ENCODE assay signal across 11 cellular contexts in the genomic region with DNA sequence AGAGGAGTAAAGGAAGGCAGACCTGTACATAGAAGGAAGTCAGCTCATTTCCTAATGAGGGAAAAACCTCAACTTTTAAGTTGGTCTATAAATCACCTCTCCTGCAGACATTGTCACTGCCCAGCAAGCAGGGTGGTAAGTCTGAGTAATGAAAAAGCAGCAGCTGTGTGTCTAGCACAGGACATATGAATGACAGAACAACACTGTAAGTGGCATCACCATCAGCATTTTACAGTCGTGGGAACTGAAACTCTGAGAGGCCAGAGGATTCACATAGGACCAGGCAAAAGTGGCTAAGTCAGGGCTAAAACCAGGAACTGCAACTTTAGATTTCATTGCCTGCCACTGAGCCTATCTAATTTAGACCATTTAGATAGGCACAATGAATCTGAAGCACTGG.
DNase-seq lines count a peak whose midpoint lies in the region; ATAC-seq, FAIRE-seq and TF ChIP-seq lines count a peak whose summit lies in the region.
"Had no signal": no experiment of that assay in that cellular context is flagged by ENCODE, and none has a peak within 500 bp of the region (broad histone marks: within the 10 kb centered on the region; RNA-seq: fewer than 3 reads in every experiment).

No MANE protein-coding gene starts in this region.

- FAIRE-seq in GM12891 (lab: Jason Lieb, UNC): peak; percentile 91
- FAIRE-seq: bronchial epithelial cell had no signal

- no peaks in the 10 kb centered on the region for H3K9me3 ChIP-seq in GM23248 (ENCODE audit: low read depth)

- H3K4me3 ChIP-seq in GM23248: no peak overlapping the region

- H3F3A ChIP-seq in GM23248 (ENCODE audit: insufficient read depth): no peaks in the 10 kb centered on the region

- H3K36me3 Mint-ChIP-seq in activated naive CD8-positive, alpha-beta T cell treated with anti-CD3 and anti-CD28 coated beads, Interleukin-2, amount 50 U/mL, for 24 hours (ENCODE audit: low read depth): no peaks in the 10 kb centered on the region
- H3K36me3 Mint-ChIP-seq: memory B cell had no signal

- no peaks in the 10 kb centered on the region for H4K20me1 ChIP-seq in GM23248 (ENCODE audit: insufficient read depth)

- DNase-seq in GM12891 (ENCODE audit: insufficient read length, low spot score): peak; percentile 28
- DNase-seq in MV-4-11 (lab: John Stamatoyannopoulos, UW): peak; percentile 93
- no peak for DNase-seq in activated naive CD8-positive, alpha-beta T cell treated with anti-CD3 and anti-CD28 coated beads, Interleukin-2, amount 50 U/mL, for 24 hours
- DNase-seq in stimulated activated CD4-positive, alpha-beta T cell treated with anti-CD3 and anti-CD28 coated beads, Interleukin-15, amount 100 ng/mL, for 24 hours: no peak
- no peak for DNase-seq in amniotic stem cell (lab: John Stamatoyannopoulos, UW)
- DNase-seq in GM23248: no peak
- DNase-seq: stimulated activated naive CD8-positive, alpha-beta T cell treated with anti-CD3 and anti-CD28 coated beads, Interleukin-15, Interleukin-2, amounts not matched to agents 100 U/mL and 50 U/mL, for 24 hours had no signal

- no peak overlapping the region for H3K27ac ChIP-seq in GM23248

- in situ Hi-C loops in GM23248 (cut with MboI): no loop called here

- no peak overlapping the region for H3K4me3 Mint-ChIP-seq in activated naive CD8-positive, alpha-beta T cell treated with anti-CD3 and anti-CD28 coated beads, Interleukin-2, amount 50 U/mL, for 24 hours
- H3K4me3 Mint-ChIP-seq: memory B cell had no signal

- no peak for TF ChIP-seq POLR2A in GM12891 (IDR thresholded peaks at IDR 0.05; ENCODE audit: low read depth, low read length)

- H2AFZ ChIP-seq in GM23248: no peak overlapping the region

- no peaks in the 10 kb centered on the region for H3K27me3 ChIP-seq in GM23248 (replicated peaks; ENCODE audit: insufficient read depth)

- no peaks in the 10 kb centered on the region for H3K9me3 Mint-ChIP-seq in activated naive CD8-positive, alpha-beta T cell treated with anti-CD3 and anti-CD28 coated beads, Interleukin-2, amount 50 U/mL, for 24 hours
- H3K9me3 Mint-ChIP-seq: memory B cell had no signal

- no peak overlapping the region for H3K9ac ChIP-seq in GM23248

- H3K4me2 ChIP-seq in GM23248 (ENCODE audit: unreplicated experiment): no peak overlapping the region

- WGBS in GM23248 (ENCODE audit: low coverage in 1 of 2, low lambda C conversion rate in 2 of 2, missing lambda C conversion rate in 2 of 2), 2 experiments: 45 to 50% methylated on average over 1 of the region's 1 CpG

- no peaks in the 10 kb centered on the region for H3K9me2 ChIP-seq in GM23248 (ENCODE audit: insufficient read depth)

- no peak overlapping the region for H3K27ac Mint-ChIP-seq in activated naive CD8-positive, alpha-beta T cell treated with anti-CD3 and anti-CD28 coated beads, Interleukin-2, amount 50 U/mL, for 24 hours
- H3K27ac Mint-ChIP-seq: memory B cell had no signal

- H3K4me1 ChIP-seq in GM23248 (ENCODE audit: insufficient read depth): no peaks in the 10 kb centered on the region

- H3K36me3 ChIP-seq in GM23248 (ENCODE audit: low read depth): no peaks in the 10 kb centered on the region

- H3K79me2 ChIP-seq in GM23248 (ENCODE audit: insufficient read depth): no peaks in the 10 kb centered on the region

- ATAC-seq in GM19438 (IDR thresholded peaks at IDR 0.05; ENCODE audit: low read depth, unreplicated experiment): peak; percentile 99
- peak; percentile 77 for ATAC-seq in HG02970 (IDR thresholded peaks at IDR 0.05; ENCODE audit: low FRiP score, unreplicated experiment)
- ATAC-seq in activated naive CD8-positive, alpha-beta T cell treated with anti-CD3 and anti-CD28 coated beads, Interleukin-2, amount 50 U/mL, for 24 hours: no peak
- ATAC-seq: stimulated activated naive CD8-positive, alpha-beta T cell treated with anti-CD3 and anti-CD28 coated beads, Interleukin-15, Interleukin-2, amounts not matched to agents 100 U/mL and 50 U/mL, for 24 hours had no signal

- no peaks in the 10 kb centered on the region for H3K4me1 Mint-ChIP-seq in activated naive CD8-positive, alpha-beta T cell treated with anti-CD3 and anti-CD28 coated beads, Interleukin-2, amount 50 U/mL, for 24 hours
- H3K4me1 Mint-ChIP-seq: memory B cell had no signal

- H3K27me3 Mint-ChIP-seq in activated naive CD8-positive, alpha-beta T cell treated with anti-CD3 and anti-CD28 coated beads, Interleukin-2, amount 50 U/mL, for 24 hours: peaks cover 2% of the 10 kb centered on the region

TF ChIP-seq in GM12891, 5 proteins besides CTCF, POLR2A, EP300 and RAD21:
- TF ChIP-seq PAX5 (IDR thresholded peaks at IDR 0.05; ENCODE audit: insufficient read depth, low read length, severe bottlenecking): no peak
- TF ChIP-seq SPI1 (IDR thresholded peaks at IDR 0.05; ENCODE audit: low read depth, low read length): peak; percentile 95
- TF ChIP-seq POU2F2 (IDR thresholded peaks at IDR 0.05; ENCODE audit: low read depth, low read length): no peak
- no peak for TF ChIP-seq POLR2AphosphoS5 (IDR thresholded peaks at IDR 0.05; ENCODE audit: low read depth, low read length)
- no peak for TF ChIP-seq TAF1 (IDR thresholded peaks at IDR 0.05; ENCODE audit: low read depth, low read length)

Comparison
In these comparisons a context has a peak if more than half of its experiments do, and no peak if none do; other contexts are left out.
1. DNase-seq: peak in GM12891 (single experiment) and MV-4-11 (single experiment); none in activated naive CD8-positive, alpha-beta T cell treated with anti-CD3 and anti-CD28 coated beads, Interleukin-2, amount 50 U/mL, for 24 hours (single experiment), stimulated activated CD4-positive, alpha-beta T cell treated with anti-CD3 and anti-CD28 coated beads, Interleukin-15, amount 100 ng/mL, for 24 hours (single experiment), amniotic stem cell (single experiment) and GM23248 (single experiment).